Comparison of ENCODE assay signal across 1 cellular context in the genomic region with DNA sequence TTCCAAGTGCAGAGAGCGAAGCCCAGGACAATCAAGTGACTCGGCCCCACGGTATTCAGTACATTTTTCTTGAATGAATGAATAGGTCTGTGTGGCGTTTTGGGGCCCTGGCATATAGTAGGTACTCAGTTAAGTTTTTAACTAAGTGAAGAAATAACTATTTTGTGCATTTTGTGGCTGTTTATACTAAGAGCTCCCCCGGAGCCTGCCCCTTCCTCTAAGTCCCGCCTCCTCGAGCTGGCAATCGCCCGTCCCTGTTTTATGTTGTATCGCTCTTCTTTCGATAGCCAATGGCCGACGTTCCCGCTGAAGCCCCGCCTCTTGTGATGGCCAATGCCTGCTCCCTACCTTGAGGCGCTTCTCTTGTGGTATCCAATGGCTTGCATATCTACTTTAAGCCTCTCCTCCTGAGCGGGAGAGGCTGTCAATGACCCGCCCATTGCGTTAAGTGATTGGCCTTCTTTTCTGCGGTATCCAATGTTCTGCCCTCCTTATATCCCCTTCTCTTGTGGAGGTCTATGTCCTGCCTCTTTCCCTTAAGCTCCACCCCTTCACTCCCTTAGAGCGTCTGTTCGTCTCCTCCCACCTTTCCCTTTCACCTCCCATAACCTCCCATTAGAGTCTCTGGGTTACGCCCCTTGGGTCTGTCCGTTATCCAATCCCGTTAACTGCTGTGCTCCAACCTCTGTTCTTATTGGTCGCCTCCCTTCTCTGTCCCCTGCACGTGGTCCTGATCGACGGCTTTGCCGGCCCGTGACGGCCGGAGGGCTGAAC.
A peak's percentile ranks its signal among the peaks of the same experiment; 100 is the strongest.
TF ChIP-seq lines count a peak whose summit lies in the region.

No MANE protein-coding gene starts in this region.

TF ChIP-seq in GM12878, 131 proteins besides CTCF, POLR2A, EP300 and RAD21 (continued from another document):
- TF ChIP-seq, protein P1, sequence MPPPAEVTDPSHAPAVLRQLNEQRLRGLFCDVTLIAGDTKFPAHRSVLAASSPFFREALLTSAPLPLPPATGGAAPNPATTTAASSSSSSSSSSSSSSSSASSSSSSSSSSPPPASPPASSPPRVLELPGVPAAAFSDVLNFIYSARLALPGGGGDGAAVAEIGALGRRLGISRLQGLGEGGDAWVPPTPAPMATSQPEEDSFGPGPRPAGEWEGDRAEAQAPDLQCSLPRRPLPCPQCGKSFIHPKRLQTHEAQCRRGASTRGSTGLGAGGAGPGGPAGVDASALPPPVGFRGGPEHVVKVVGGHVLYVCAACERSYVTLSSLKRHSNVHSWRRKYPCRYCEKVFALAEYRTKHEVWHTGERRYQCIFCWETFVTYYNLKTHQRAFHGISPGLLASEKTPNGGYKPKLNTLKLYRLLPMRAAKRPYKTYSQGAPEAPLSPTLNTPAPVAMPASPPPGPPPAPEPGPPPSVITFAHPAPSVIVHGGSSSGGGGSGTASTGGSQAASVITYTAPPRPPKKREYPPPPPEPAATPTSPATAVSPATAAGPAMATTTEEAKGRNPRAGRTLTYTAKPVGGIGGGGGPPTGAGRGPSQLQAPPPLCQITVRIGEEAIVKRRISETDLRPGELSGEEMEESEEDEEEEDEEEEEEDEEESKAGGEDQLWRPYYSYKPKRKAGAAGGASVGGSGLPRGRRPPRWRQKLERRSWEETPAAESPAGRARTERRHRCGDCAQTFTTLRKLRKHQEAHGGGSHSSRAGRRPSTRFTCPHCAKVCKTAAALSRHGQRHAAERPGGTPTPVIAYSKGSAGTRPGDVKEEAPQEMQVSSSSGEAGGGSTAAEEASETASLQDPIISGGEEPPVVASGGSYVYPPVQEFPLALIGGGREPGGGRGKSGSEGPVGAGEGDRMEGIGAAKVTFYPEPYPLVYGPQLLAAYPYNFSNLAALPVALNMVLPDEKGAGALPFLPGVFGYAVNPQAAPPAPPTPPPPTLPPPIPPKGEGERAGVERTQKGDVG (CRISPR knock-in tag; IDR thresholded peaks at IDR 0.05), result no peak
- TF ChIP-seq POLR2AphosphoS5 (IDR thresholded peaks at IDR 0.05; ENCODE audit: low read length), result peak; percentile 62; the same call in 1 of the 2 replicates
- TF ChIP-seq, protein P2, sequence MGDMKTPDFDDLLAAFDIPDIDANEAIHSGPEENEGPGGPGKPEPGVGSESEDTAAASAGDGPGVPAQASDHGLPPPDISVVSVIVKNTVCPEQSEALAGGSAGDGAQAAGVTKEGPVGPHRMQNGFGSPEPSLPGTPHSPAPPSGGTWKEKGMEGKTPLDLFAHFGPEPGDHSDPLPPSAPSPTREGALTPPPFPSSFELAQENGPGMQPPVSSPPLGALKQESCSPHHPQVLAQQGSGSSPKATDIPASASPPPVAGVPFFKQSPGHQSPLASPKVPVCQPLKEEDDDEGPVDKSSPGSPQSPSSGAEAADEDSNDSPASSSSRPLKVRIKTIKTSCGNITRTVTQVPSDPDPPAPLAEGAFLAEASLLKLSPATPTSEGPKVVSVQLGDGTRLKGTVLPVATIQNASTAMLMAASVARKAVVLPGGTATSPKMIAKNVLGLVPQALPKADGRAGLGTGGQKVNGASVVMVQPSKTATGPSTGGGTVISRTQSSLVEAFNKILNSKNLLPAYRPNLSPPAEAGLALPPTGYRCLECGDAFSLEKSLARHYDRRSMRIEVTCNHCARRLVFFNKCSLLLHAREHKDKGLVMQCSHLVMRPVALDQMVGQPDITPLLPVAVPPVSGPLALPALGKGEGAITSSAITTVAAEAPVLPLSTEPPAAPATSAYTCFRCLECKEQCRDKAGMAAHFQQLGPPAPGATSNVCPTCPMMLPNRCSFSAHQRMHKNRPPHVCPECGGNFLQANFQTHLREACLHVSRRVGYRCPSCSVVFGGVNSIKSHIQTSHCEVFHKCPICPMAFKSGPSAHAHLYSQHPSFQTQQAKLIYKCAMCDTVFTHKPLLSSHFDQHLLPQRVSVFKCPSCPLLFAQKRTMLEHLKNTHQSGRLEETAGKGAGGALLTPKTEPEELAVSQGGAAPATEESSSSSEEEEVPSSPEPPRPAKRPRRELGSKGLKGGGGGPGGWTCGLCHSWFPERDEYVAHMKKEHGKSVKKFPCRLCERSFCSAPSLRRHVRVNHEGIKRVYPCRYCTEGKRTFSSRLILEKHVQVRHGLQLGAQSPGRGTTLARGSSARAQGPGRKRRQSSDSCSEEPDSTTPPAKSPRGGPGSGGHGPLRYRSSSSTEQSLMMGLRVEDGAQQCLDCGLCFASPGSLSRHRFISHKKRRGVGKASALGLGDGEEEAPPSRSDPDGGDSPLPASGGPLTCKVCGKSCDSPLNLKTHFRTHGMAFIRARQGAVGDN (IDR thresholded peaks at IDR 0.05), result no peak
- TF ChIP-seq BHLHE40 (IDR thresholded peaks at IDR 0.05; ENCODE audit: borderline replicate concordance in 1 of 2, low read depth in 2 of 2, low read length in 1 of 2), result peak; percentile 83 to 93
- TF ChIP-seq HCFC1 (IDR thresholded peaks at IDR 0.05; ENCODE audit: low read length), result peak; percentile 42; the same call in 1 of the 2 replicates
- no peak for TF ChIP-seq CHD1 (IDR thresholded peaks at IDR 0.05; ENCODE audit: low read depth, low read length)
- TF ChIP-seq CREM (IDR thresholded peaks at IDR 0.05; ENCODE audit: low read depth), result peak; percentile 47
- TF ChIP-seq, protein P3, sequence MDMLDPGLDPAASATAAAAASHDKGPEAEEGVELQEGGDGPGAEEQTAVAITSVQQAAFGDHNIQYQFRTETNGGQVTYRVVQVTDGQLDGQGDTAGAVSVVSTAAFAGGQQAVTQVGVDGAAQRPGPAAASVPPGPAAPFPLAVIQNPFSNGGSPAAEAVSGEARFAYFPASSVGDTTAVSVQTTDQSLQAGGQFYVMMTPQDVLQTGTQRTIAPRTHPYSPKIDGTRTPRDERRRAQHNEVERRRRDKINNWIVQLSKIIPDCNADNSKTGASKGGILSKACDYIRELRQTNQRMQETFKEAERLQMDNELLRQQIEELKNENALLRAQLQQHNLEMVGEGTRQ (IDR thresholded peaks at IDR 0.05; ENCODE audit: borderline replicate concordance, low read depth, low read length), result peak; percentile 98
- TF ChIP-seq FOXK2 (IDR thresholded peaks at IDR 0.05), result no peak; the same call in 1 of the 2 replicates
- TF ChIP-seq, protein P4, sequence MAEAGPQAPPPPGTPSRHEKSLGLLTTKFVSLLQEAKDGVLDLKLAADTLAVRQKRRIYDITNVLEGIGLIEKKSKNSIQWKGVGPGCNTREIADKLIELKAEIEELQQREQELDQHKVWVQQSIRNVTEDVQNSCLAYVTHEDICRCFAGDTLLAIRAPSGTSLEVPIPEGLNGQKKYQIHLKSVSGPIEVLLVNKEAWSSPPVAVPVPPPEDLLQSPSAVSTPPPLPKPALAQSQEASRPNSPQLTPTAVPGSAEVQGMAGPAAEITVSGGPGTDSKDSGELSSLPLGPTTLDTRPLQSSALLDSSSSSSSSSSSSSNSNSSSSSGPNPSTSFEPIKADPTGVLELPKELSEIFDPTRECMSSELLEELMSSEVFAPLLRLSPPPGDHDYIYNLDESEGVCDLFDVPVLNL (IDR thresholded peaks at IDR 0.05; ENCODE audit: low read depth, low read length), result no peak
- TF ChIP-seq, protein P5, sequence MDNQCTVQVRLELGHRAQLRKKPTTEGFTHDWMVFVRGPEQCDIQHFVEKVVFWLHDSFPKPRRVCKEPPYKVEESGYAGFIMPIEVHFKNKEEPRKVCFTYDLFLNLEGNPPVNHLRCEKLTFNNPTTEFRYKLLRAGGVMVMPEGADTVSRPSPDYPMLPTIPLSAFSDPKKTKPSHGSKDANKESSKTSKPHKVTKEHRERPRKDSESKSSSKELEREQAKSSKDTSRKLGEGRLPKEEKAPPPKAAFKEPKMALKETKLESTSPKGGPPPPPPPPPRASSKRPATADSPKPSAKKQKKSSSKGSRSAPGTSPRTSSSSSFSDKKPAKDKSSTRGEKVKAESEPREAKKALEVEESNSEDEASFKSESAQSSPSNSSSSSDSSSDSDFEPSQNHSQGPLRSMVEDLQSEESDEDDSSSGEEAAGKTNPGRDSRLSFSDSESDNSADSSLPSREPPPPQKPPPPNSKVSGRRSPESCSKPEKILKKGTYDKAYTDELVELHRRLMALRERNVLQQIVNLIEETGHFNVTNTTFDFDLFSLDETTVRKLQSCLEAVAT (IDR thresholded peaks at IDR 0.05), result no peak
- peak; percentile 7; the same call in 1 of the 3 replicates for TF ChIP-seq POU2F2 (IDR thresholded peaks at IDR 0.05; ENCODE audit: borderline replicate concordance, low read depth, low read length)
- TF ChIP-seq FOS (IDR thresholded peaks at IDR 0.05; ENCODE audit: borderline replicate concordance, extremely low read depth, insufficient read length), result peak; percentile 96
- no peak for TF ChIP-seq MEF2B (IDR thresholded peaks at IDR 0.05; ENCODE audit: partially characterized antibody, poor library complexity, severe bottlenecking)
- TF ChIP-seq CREB1 (IDR thresholded peaks at IDR 0.05; ENCODE audit: low read depth), result peak; percentile 37; the same call in 1 of the 2 replicates
- TF ChIP-seq HDGF (IDR thresholded peaks at IDR 0.05), result peak; percentile 100
- no peak for TF ChIP-seq SREBF1 (IDR thresholded peaks at IDR 0.05; ENCODE audit: low read length)
- TF ChIP-seq ZSCAN29 (IDR thresholded peaks at IDR 0.05), result no peak
- no peak for TF ChIP-seq CBFB (IDR thresholded peaks at IDR 0.05; ENCODE audit: low read depth)
- TF ChIP-seq SP1 (IDR thresholded peaks at IDR 0.05; ENCODE audit: low read depth, low read length), result peak; percentile 96
- no peak for TF ChIP-seq ETV6 (conservative IDR thresholded peaks at IDR 0.05 in 1 of 2, IDR thresholded peaks at IDR 0.05 in 1 of 2; ENCODE audit: borderline replicate concordance in 1 of 2, low read depth in 1 of 2)
- peak; percentile 98 for TF ChIP-seq RAD51 (IDR thresholded peaks at IDR 0.05)
- TF ChIP-seq, protein P6, sequence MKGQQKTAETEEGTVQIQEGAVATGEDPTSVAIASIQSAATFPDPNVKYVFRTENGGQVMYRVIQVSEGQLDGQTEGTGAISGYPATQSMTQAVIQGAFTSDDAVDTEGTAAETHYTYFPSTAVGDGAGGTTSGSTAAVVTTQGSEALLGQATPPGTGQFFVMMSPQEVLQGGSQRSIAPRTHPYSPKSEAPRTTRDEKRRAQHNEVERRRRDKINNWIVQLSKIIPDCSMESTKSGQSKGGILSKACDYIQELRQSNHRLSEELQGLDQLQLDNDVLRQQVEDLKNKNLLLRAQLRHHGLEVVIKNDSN (IDR thresholded peaks at IDR 0.05; ENCODE audit: borderline replicate concordance, extremely low read length, insufficient read depth, low read depth, low read length), result peak; percentile 95
- no peak for TF ChIP-seq BMI1 (IDR thresholded peaks at IDR 0.05; ENCODE audit: borderline replicate concordance)
- TF ChIP-seq SMARCA5 (IDR thresholded peaks at IDR 0.05), result no peak
